8 cellular contexts compared by ENCODE assay signal in the genomic region with DNA sequence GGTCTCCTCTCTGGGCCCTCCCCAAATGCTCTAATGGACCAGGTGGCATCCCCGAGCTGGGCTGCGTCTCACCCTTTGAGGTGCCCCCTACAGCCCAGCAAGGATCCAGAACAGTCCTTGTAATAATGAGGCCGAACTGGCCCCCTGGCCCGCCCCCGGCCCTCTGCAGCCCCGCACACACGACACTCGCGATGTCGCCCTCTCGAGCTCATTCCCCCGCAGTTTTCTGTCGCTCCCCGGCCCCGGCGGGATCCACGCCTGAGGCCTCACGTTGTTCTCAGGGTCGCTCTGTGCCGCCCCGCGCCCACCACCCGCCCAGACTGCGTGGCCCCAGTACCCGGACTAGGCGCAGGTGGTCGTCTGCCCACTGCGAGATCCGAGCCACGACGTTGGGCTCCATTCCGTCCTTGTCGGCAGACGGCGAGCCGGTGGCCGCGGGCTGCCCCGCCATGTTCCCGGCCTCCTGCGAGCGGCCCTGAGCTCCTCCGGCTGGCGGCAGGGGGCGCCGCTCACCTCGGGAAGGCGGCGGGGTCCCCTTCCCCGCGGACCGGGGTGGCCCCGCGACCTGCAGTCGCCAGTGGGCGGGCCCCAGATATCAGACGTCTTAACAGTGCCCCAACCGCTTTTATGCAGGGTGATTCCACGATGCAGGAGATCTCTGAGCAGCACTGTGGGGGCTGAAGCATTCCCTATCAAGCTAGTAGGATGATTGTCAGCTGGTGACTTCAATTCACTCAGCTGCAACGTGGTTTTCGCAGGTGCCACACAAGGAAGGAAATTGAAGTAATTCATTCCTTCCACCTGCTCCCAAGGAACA. TPM values are rescaled to one million over a fixed set of nuclear protein-coding genes. Genes with fewer than 3 reads are reported as not detected.
A peak's percentile ranks its signal among the peaks of the same experiment; 100 is the strongest.
DNase-seq lines count a peak whose midpoint lies in the region; ATAC-seq and TF ChIP-seq lines count a peak whose summit lies in the region.

A gene with protein sequence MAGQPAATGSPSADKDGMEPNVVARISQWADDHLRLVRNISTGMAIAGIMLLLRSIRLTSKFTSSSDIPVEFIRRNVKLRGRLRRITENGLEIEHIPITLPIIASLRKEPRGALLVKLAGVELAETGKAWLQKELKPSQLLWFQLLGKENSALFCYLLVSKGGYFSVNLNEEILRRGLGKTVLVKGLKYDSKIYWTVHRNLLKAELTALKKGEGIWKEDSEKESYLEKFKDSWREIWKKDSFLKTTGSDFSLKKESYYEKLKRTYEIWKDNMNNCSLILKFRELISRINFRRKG (minus strand): TSS at position 477 of the 817 bp plus-strand sequence. CDS start 26 bp downstream, at position 451.

- in situ Hi-C loops in Caki2 (cut with HindIII; ENCODE audit: low pct_unique_long_range_greater_than_20kb, low sequenced_read_pairs) = no loop called here

- peak; percentile 86 for DNase-seq in Caki2 (ENCODE audit: low read depth)
- DNase-seq in HL-60 (ENCODE audit: low read depth in 1 of 2, low spot score in 1 of 2) = peak; percentile 49 to 64
- DNase-seq in NOMO-1 treated with DMSO at 0.1 percent for 48 hours (lab: John Stamatoyannopoulos, UW; ENCODE audit: unreplicated experiment) = peak; percentile 84
- DNase-seq in activated CD8-positive, alpha-beta memory T cell treated with anti-CD3 and anti-CD28 coated beads, Interleukin-2, amount 50 U/mL, for 48 hours = peak; percentile 89
- DNase-seq in erythroblast (lab: John Stamatoyannopoulos, UW) = peak; percentile 90 to 93
- peak; percentile 44 to 49 for DNase-seq in stimulated activated CD8-positive, alpha-beta memory T cell treated with anti-CD3 and anti-CD28 coated beads, Interleukin-7, amount 100 ng/mL, for 1 hour (ENCODE audit: low read depth in 2 of 2)

- H3K9ac ChIP-seq in muscle layer of colon (ENCODE audit: low read length) = peak within 1 kb of the TSS; percentile 71

- H3K27ac ChIP-seq in HL-60 (replicated peaks) = peak within 1 kb of the TSS; percentile 80
- peak within 1 kb of the TSS; percentile 53 for H3K27ac ChIP-seq in muscle layer of colon (ENCODE audit: low read depth, low read length)

- no peaks in the 10 kb centered on the region for H3K36me3 ChIP-seq in muscle layer of colon (ENCODE audit: insufficient read depth, low read length)

- H3K4me3 ChIP-seq in HL-60 (replicated peaks; ENCODE audit: insufficient read depth, low read length) (peak within 1 kb of the TSS; percentile 87), muscle layer of colon (ENCODE audit: low read depth in 1 of 2, low read length in 2 of 2) (peak within 1 kb of the TSS; percentile 53 to 74)

- H3K4me1 ChIP-seq in muscle layer of colon (ENCODE audit: insufficient read depth, low read length) = peaks cover 4% of the 10 kb centered on the region

- ATAC-seq in GM19467 (IDR thresholded peaks at IDR 0.05; ENCODE audit: unreplicated experiment) = peak; percentile 98

- H3K9me3 ChIP-seq in muscle layer of colon (ENCODE audit: low read length) = no peaks in the 10 kb centered on the region

- peak; percentile 67 for TF ChIP-seq POLR2A in erythroblast (IDR thresholded peaks at IDR 0.05; ENCODE audit: low read length)

- no peaks in the 10 kb centered on the region for H3K27me3 ChIP-seq in HL-60 (ENCODE audit: insufficient read depth, poor library complexity, severe bottlenecking)
- H3K27me3 ChIP-seq in muscle layer of colon (ENCODE audit: control insufficient read depth in 1 of 2, insufficient read depth in 2 of 2, low read length in 2 of 2) = no peaks in the 10 kb centered on the region

- peak; percentile 41 for TF ChIP-seq CTCF in HL-60 (IDR thresholded peaks at IDR 0.05; ENCODE audit: insufficient read depth, low read length)

RNA-seq across cellular contexts. Expression of the gene that starts here (rescaled TPM):
- 2.7 and 6.7 TPM in 2 replicates for total RNA-seq in Caki2 (2014; rRNA removed; shearing (Covaris generic); ENCODE audit: low replicate concordance)

Comparison
In these comparisons a context has a peak if more than half of its experiments do, and no peak if none do; other contexts are left out.
1. Peak in every context shown above with its lines: DNase-seq, ATAC-seq, H3K4me3 ChIP-seq and H3K27ac ChIP-seq.